9 cellular contexts compared by ENCODE assay signal in genomic region chr1:11731719-11732283, GRCh38. TPM values are rescaled to one million over a fixed set of nuclear protein-coding genes. Genes with fewer than 3 reads are reported as not detected.
DNase-seq lines count a peak whose midpoint lies in the region; ATAC-seq, FAIRE-seq and TF ChIP-seq lines count a peak whose summit lies in the region.
"Had no signal": no experiment of that assay in that cellular context is flagged by ENCODE, and none has a peak within 500 bp of the region (broad histone marks: within the 10 kb centered on the region; RNA-seq: fewer than 3 reads in every experiment).

No MANE protein-coding gene starts in this region.

- H3K4me3 ChIP-seq in kidney (ENCODE audit: low read length in 2 of 2): peak overlapping the region; percentile 37 to 60
- peak overlapping the region in 2 of 3 donors; percentile 51 to 54 for H3K4me3 ChIP-seq in skeletal muscle tissue (ENCODE audit: low read length in 3 of 3)

- H3K36me3 ChIP-seq in kidney (ENCODE audit: control insufficient read depth in 1 of 2, insufficient read depth in 2 of 2, low read length in 2 of 2): no peaks in the 10 kb centered on the region
- H3K36me3 ChIP-seq in skeletal muscle tissue (ENCODE audit: control insufficient read depth in 3 of 3, insufficient read depth in 3 of 3, low read length in 3 of 3): no peaks in the 10 kb centered on the region

- DNase-seq in Daoy (ENCODE audit: low read depth): peak; percentile 80
- peak; percentile 90 for DNase-seq in NCI-H2227 treated with DMSO at 0.1 percent for 48 hours (lab: John Stamatoyannopoulos, UW)
- peak in 59 of 61 donors; percentile 46 to 94 (median 80) for DNase-seq in caudate nucleus (lab: John Stamatoyannopoulos, UW)
- peak; percentile 93 for DNase-seq in kidney
- no peak for DNase-seq in NCI-H446 treated with DMSO at 0.1 percent for 48 hours (lab: John Stamatoyannopoulos, UW)
- no peak for DNase-seq in GOT3 (lab: John Stamatoyannopoulos, UW)

- TF ChIP-seq CTCF in kidney (IDR thresholded peaks at IDR 0.05; ENCODE audit: borderline replicate concordance, extremely low read depth, insufficient read depth): no peak

- ATAC-seq in GM21390 (IDR thresholded peaks at IDR 0.05; ENCODE audit: unreplicated experiment): no peak

- intact Hi-C loops in kidney (cut with DNase I): no loop called here

- H3K9me3 ChIP-seq in kidney (ENCODE audit: control insufficient read depth in 1 of 2, low read length in 2 of 2) (no peaks in the 10 kb centered on the region), skeletal muscle tissue (ENCODE audit: control insufficient read depth in 3 of 3, low read length in 3 of 3) (no peaks in the 10 kb centered on the region)

- H3K4me1 ChIP-seq in kidney (ENCODE audit: control insufficient read depth in 1 of 2, insufficient read depth in 1 of 2, low read depth in 1 of 2, low read length in 2 of 2) (peaks cover 0 to 13% of the 10 kb centered on the region in 2 donors), skeletal muscle tissue (ENCODE audit: control insufficient read depth in 3 of 3, insufficient read depth in 3 of 3, low read length in 3 of 3) (peaks cover 16 to 29% (median 21%) of the 10 kb centered on the region in 3 donors)

- FAIRE-seq in kidney (lab: Jason Lieb, UNC): no peak

- peak overlapping the region; percentile 99 for H3K27ac ChIP-seq in caudate nucleus (ENCODE audit: low read depth, low read length)
- H3K27ac ChIP-seq in kidney (ENCODE audit: low read depth in 2 of 2, low read length in 2 of 2): peak overlapping the region; percentile 51 to 73
- H3K27ac ChIP-seq in skeletal muscle tissue (ENCODE audit: low read depth, low read length): peak overlapping the region; percentile 48

- H3K27me3 ChIP-seq in skeletal muscle tissue (ENCODE audit: control insufficient read depth in 3 of 3, insufficient read depth in 3 of 3, low read length in 3 of 3): no peaks in the 10 kb centered on the region

- H3K9ac ChIP-seq in kidney (ENCODE audit: low read length in 2 of 2): peak overlapping the region in 1 of 2 donors; percentile 58
- peak overlapping the region; percentile 48 to 70 (median 66) for H3K9ac ChIP-seq in skeletal muscle tissue (ENCODE audit: low read depth in 1 of 3, low read length in 3 of 3)

RNA-seq across cellular contexts. Expression of gene AGTRAP, which starts 4.1 kb away (rescaled TPM):
- 42.4 and 42.9 TPM in 2 replicates for total RNA-seq in Daoy (2014; rRNA removed; shearing (Covaris generic))
- total RNA-seq in kidney: 66.1 TPM
- 140 TPM for polyA plus RNA-seq in kidney (ENCODE audit: insufficient read depth, low read depth, low replicate concordance)
- total RNA-seq in skeletal muscle tissue: 15.7 TPM

RNA-seq across cellular contexts. Expression of gene C1orf167, which starts 30.2 kb away (rescaled TPM):
- not detected in 2 replicates for total RNA-seq in Daoy (2014; rRNA removed; shearing (Covaris generic))
- total RNA-seq in kidney (4.2 TPM), skeletal muscle tissue (6.8 TPM)
- polyA plus RNA-seq in kidney (ENCODE audit: insufficient read depth, low read depth, low replicate concordance): 1.9 TPM
- total RNA-seq: LHCN-M2 had no signal

RNA-seq across cellular contexts. Expression of gene DRAXIN, which starts 40.3 kb away (rescaled TPM):
- 0.86 and 0.97 TPM in 2 replicates for total RNA-seq in Daoy (2014; rRNA removed; shearing (Covaris generic))
- total RNA-seq in kidney (0.28 TPM), skeletal muscle tissue (not detected)
- polyA plus RNA-seq in kidney (ENCODE audit: insufficient read depth, low read depth, low replicate concordance): 0.17 TPM

RNA-seq across cellular contexts. Expression of gene MAD2L2, which starts 50.9 kb away (rescaled TPM):
- 80.3 and 91.7 TPM in 2 replicates for total RNA-seq in Daoy (2014; rRNA removed; shearing (Covaris generic))
- 36.8 TPM for total RNA-seq in kidney
- 51.7 TPM for polyA plus RNA-seq in kidney (ENCODE audit: insufficient read depth, low read depth, low replicate concordance)
- total RNA-seq in skeletal muscle tissue: 19.8 TPM

Comparison
In these comparisons a context has a peak if more than half of its experiments do, and no peak if none do; other contexts are left out.
1. DNase-seq: peak in Daoy (single experiment), NCI-H2227 treated with DMSO at 0.1 percent for 48 hours (single experiment), caudate nucleus (59 of 61) and kidney (single experiment); none in NCI-H446 treated with DMSO at 0.1 percent for 48 hours (single experiment) and GOT3 (single experiment).
2. H3K27ac ChIP-seq: peak in every context shown above with its lines; median percentile 99 in caudate nucleus; 62 in kidney; 48 in skeletal muscle tissue.